16 cellular contexts compared by ENCODE assay signal in genomic region chr21:42981862-42982261, GRCh38. TPM values are rescaled to one million over a fixed set of nuclear protein-coding genes. Genes with fewer than 3 reads are reported as not detected.
DNase-seq lines count a peak whose midpoint lies in the region; ATAC-seq and TF ChIP-seq lines count a peak whose summit lies in the region.
"Had no signal": no experiment of that assay in that cellular context is flagged by ENCODE, and none has a peak within 500 bp of the region (broad histone marks: within the 10 kb centered on the region; RNA-seq: fewer than 3 reads in every experiment).

No MANE protein-coding gene starts in this region.

- no peak for ATAC-seq in GM18505 (IDR thresholded peaks at IDR 0.05; ENCODE audit: unreplicated experiment)
- ATAC-seq: Panc1 had no signal

- H3K27me3 ChIP-seq in HUES64 (ENCODE audit: insufficient read depth, low read length): no peaks in the 10 kb centered on the region
- H3K27me3 ChIP-seq in effector memory CD4-positive, alpha-beta T cell (replicated peaks; ENCODE audit: control insufficient read depth, insufficient read depth, low read length, poor library complexity, severe bottlenecking): no peaks in the 10 kb centered on the region
- H3K27me3 ChIP-seq: MG63 had no signal

- H3K27ac ChIP-seq in HUES64 (ENCODE audit: low read depth, low read length): 0 out of 2 replicates have a peak overlapping the region, but pooled peaks have one; percentile 11
- no peak overlapping the region for H3K27ac ChIP-seq in effector memory CD4-positive, alpha-beta T cell (ENCODE audit: insufficient read depth, low read length, poor library complexity, severe bottlenecking)
- H3K27ac ChIP-seq: 22Rv1, KMS-11 had no signal

- WGBS in HUES64: 96% methylated on average over 4 of the region's 4 CpGs

- H3K4me3 ChIP-seq in HUES64 (ENCODE audit: low read length): no peak overlapping the region
- H3K4me3 ChIP-seq in effector memory CD4-positive, alpha-beta T cell (ENCODE audit: insufficient read depth, low read depth, low read length, poor library complexity, severe bottlenecking): no peak overlapping the region
- H3K4me3 ChIP-seq: MG63, SK-N-MC had no signal

- H3K36me3 ChIP-seq in HUES64 (ENCODE audit: insufficient read depth, low read length): peaks cover 10% of the 10 kb centered on the region
- no peaks in the 10 kb centered on the region for H3K36me3 ChIP-seq in effector memory CD4-positive, alpha-beta T cell (ENCODE audit: control insufficient read depth, insufficient read depth, low read length)

- peaks cover 4% of the 10 kb centered on the region; the same call in 1 of the 2 replicates for H3K9me3 ChIP-seq in HUES64 (ENCODE audit: insufficient read depth, low read depth, low read length)
- no peaks in the 10 kb centered on the region for H3K9me3 ChIP-seq in effector memory CD4-positive, alpha-beta T cell (ENCODE audit: control insufficient read depth, low read length)

- peaks cover 24% of the 10 kb centered on the region for H3K36me3 Mint-ChIP-seq in activated T-cell treated with anti-CD3 and anti-CD28 coated beads, Interleukin-2, amount 50 U/mL, for 24 hours (ENCODE audit: low read depth)
- H3K36me3 Mint-ChIP-seq in chondrocyte (ENCODE audit: low read depth) (peaks cover 6% of the 10 kb centered on the region), mesothelial cell of epicardium (peaks cover 20% of the 10 kb centered on the region)
- H3K36me3 Mint-ChIP-seq in activated T-helper 1 cell treated with anti-CD3 and anti-CD28 coated beads, Interleukin-12 subunit alpha, Interleukin-12 subunit beta, Interleukin-2, Interleukin-4 antibody, amounts not matched to agents 30 ng/mL and 10 ng/mL and 1 ng/mL, durations not matched to agents 14 hours and 24 hours and 36 hours (ENCODE audit: low read depth): peaks cover 21% of the 10 kb centered on the region

- TF ChIP-seq CTCF in chondrocyte (IDR thresholded peaks at IDR 0.05) (no peak), mesothelial cell of epicardium (IDR thresholded peaks at IDR 0.05; ENCODE audit: unreplicated experiment) (no peak)

- DNase-seq in activated T-cell treated with anti-CD3 and anti-CD28 coated beads, Interleukin-2, amount 50 U/mL, for 24 hours: no peak
- DNase-seq in activated T-cell treated with anti-CD3 and anti-CD28 coated beads, Interleukin-2, amount 50 U/mL, for 48 hours: no peak
- DNase-seq in chondrocyte (ENCODE audit: low spot score) (no peak), mesothelial cell of epicardium (ENCODE audit: low spot score in 2 of 2, unreplicated experiment in 2 of 2) (no peak)
- DNase-seq in effector memory CD4-positive, alpha-beta T cell: no peak
- no peak for DNase-seq in activated T-helper 1 cell treated with anti-CD3 and anti-CD28 coated beads, Interleukin-12 subunit alpha, Interleukin-12 subunit beta, Interleukin-2, Interleukin-4 antibody, amounts not matched to agents 30 ng/mL and 10 ng/mL and 1 ng/mL, durations not matched to agents 14 hours and 24 hours and 36 hours (ENCODE audit: low spot score)
- DNase-seq: HCEC 1CT, MG63, NCI-H1092, Right ventricle myocardium superior had no signal

- no peaks in the 10 kb centered on the region for H3K27me3 Mint-ChIP-seq in activated T-cell treated with anti-CD3 and anti-CD28 coated beads, Interleukin-2, amount 50 U/mL, for 24 hours
- H3K27me3 Mint-ChIP-seq in chondrocyte (ENCODE audit: low read depth) (no peaks in the 10 kb centered on the region), mesothelial cell of epicardium (ENCODE audit: low read depth) (no peaks in the 10 kb centered on the region)
- no peaks in the 10 kb centered on the region for H3K27me3 Mint-ChIP-seq in activated T-helper 1 cell treated with anti-CD3 and anti-CD28 coated beads, Interleukin-12 subunit alpha, Interleukin-12 subunit beta, Interleukin-2, Interleukin-4 antibody, amounts not matched to agents 30 ng/mL and 10 ng/mL and 1 ng/mL, durations not matched to agents 14 hours and 24 hours and 36 hours (ENCODE audit: insufficient read depth)

- no peaks in the 10 kb centered on the region for H3K9me3 Mint-ChIP-seq in activated T-cell treated with anti-CD3 and anti-CD28 coated beads, Interleukin-2, amount 50 U/mL, for 24 hours
- peaks cover 5% of the 10 kb centered on the region for H3K9me3 Mint-ChIP-seq in chondrocyte (ENCODE audit: low read depth)
- H3K9me3 Mint-ChIP-seq in mesothelial cell of epicardium: peaks cover 10% of the 10 kb centered on the region
- H3K9me3 Mint-ChIP-seq in activated T-helper 1 cell treated with anti-CD3 and anti-CD28 coated beads, Interleukin-12 subunit alpha, Interleukin-12 subunit beta, Interleukin-2, Interleukin-4 antibody, amounts not matched to agents 30 ng/mL and 10 ng/mL and 1 ng/mL, durations not matched to agents 14 hours and 24 hours and 36 hours: no peaks in the 10 kb centered on the region

- intact Hi-C loops in activated T-helper 1 cell treated with anti-CD3 and anti-CD28 coated beads, Interleukin-12 subunit alpha, Interleukin-12 subunit beta, Interleukin-2, Interleukin-4 antibody, amounts not matched to agents 30 ng/mL and 10 ng/mL and 1 ng/mL, durations not matched to agents 14 hours and 24 hours and 36 hours (cut with micrococcal nuclease): no loop called here

- H3K4me1 Mint-ChIP-seq in activated T-cell treated with anti-CD3 and anti-CD28 coated beads, Interleukin-2, amount 50 U/mL, for 24 hours (ENCODE audit: low read depth): peaks cover 58% of the 10 kb centered on the region
- H3K4me1 Mint-ChIP-seq in chondrocyte (ENCODE audit: low read depth) (peaks cover 19% of the 10 kb centered on the region), mesothelial cell of epicardium (peaks cover 11% of the 10 kb centered on the region)
- peaks cover 33% of the 10 kb centered on the region for H3K4me1 Mint-ChIP-seq in activated T-helper 1 cell treated with anti-CD3 and anti-CD28 coated beads, Interleukin-12 subunit alpha, Interleukin-12 subunit beta, Interleukin-2, Interleukin-4 antibody, amounts not matched to agents 30 ng/mL and 10 ng/mL and 1 ng/mL, durations not matched to agents 14 hours and 24 hours and 36 hours (ENCODE audit: low read depth)

- no peak overlapping the region for H3K9ac ChIP-seq in HUES64 (ENCODE audit: low read depth, low read length)
- H3K9ac ChIP-seq: KMS-11 had no signal

- H3K4me1 ChIP-seq in HUES64 (ENCODE audit: insufficient read depth, low read length): peaks cover 20% of the 10 kb centered on the region
- no peaks in the 10 kb centered on the region for H3K4me1 ChIP-seq in effector memory CD4-positive, alpha-beta T cell (ENCODE audit: control insufficient read depth, insufficient read depth, low read length, poor library complexity, severe bottlenecking)

- no peak for TF ChIP-seq POLR2A in GM18505 (IDR thresholded peaks at IDR 0.05; ENCODE audit: borderline replicate concordance, extremely low read depth, insufficient read depth, insufficient read length)

- peak overlapping the region; percentile 22 for H3K27ac Mint-ChIP-seq in activated T-cell treated with anti-CD3 and anti-CD28 coated beads, Interleukin-2, amount 50 U/mL, for 24 hours
- peak overlapping the region; percentile 22 for H3K27ac Mint-ChIP-seq in chondrocyte (ENCODE audit: unreplicated experiment)
- H3K27ac Mint-ChIP-seq in mesothelial cell of epicardium: peak overlapping the region; percentile 34
- H3K27ac Mint-ChIP-seq in activated T-helper 1 cell treated with anti-CD3 and anti-CD28 coated beads, Interleukin-12 subunit alpha, Interleukin-12 subunit beta, Interleukin-2, Interleukin-4 antibody, amounts not matched to agents 30 ng/mL and 10 ng/mL and 1 ng/mL, durations not matched to agents 14 hours and 24 hours and 36 hours: no peak overlapping the region

- no peak overlapping the region for H3K4me3 Mint-ChIP-seq in activated T-cell treated with anti-CD3 and anti-CD28 coated beads, Interleukin-2, amount 50 U/mL, for 24 hours
- H3K4me3 Mint-ChIP-seq in chondrocyte (ENCODE audit: unreplicated experiment): no peak overlapping the region
- no peak overlapping the region for H3K4me3 Mint-ChIP-seq in mesothelial cell of epicardium
- no peak overlapping the region for H3K4me3 Mint-ChIP-seq in activated T-helper 1 cell treated with anti-CD3 and anti-CD28 coated beads, Interleukin-12 subunit alpha, Interleukin-12 subunit beta, Interleukin-2, Interleukin-4 antibody, amounts not matched to agents 30 ng/mL and 10 ng/mL and 1 ng/mL, durations not matched to agents 14 hours and 24 hours and 36 hours

RNA-seq across cellular contexts. Expression of gene PKNOX1, which starts 7.5 kb away (rescaled TPM):
- 18.7 TPM for polyA plus RNA-seq in HUES64 (2013, experiment 1 of 2)
- polyA plus RNA-seq in HUES64 (2013, experiment 2 of 2): 12.8 TPM
- total RNA-seq in chondrocyte (12.0 to 12.9 TPM (median 12.0 TPM) in 3 replicates), mesothelial cell of epicardium (31.9 to 33.9 TPM (median 32.8 TPM) in 3 replicates)
- 25.1 and 28.8 TPM in 2 replicates for total RNA-seq in activated T-helper 1 cell treated with anti-CD3 and anti-CD28 coated beads, Interleukin-12 subunit alpha, Interleukin-12 subunit beta, Interleukin-2, Interleukin-4 antibody, amounts not matched to agents 30 ng/mL and 10 ng/mL and 1 ng/mL, durations not matched to agents 14 hours and 24 hours and 36 hours

RNA-seq across cellular contexts. Expression of gene ERVH48-1, which starts 56.4 kb away (rescaled TPM):
- 6.1 TPM for polyA plus RNA-seq in HUES64 (2013, experiment 1 of 2)
- 11.4 TPM for polyA plus RNA-seq in HUES64 (2013, experiment 2 of 2)
- total RNA-seq in chondrocyte (not detected in 3 replicates), mesothelial cell of epicardium (2.9 to 4.5 TPM (median 4.5 TPM) in 3 replicates)
- 0.22 and 0.26 TPM in 2 replicates for total RNA-seq in activated T-helper 1 cell treated with anti-CD3 and anti-CD28 coated beads, Interleukin-12 subunit alpha, Interleukin-12 subunit beta, Interleukin-2, Interleukin-4 antibody, amounts not matched to agents 30 ng/mL and 10 ng/mL and 1 ng/mL, durations not matched to agents 14 hours and 24 hours and 36 hours
- total RNA-seq: Right ventricle myocardium superior had no signal
